ENCODE assay signal across 8 cellular contexts in the genomic region with DNA sequence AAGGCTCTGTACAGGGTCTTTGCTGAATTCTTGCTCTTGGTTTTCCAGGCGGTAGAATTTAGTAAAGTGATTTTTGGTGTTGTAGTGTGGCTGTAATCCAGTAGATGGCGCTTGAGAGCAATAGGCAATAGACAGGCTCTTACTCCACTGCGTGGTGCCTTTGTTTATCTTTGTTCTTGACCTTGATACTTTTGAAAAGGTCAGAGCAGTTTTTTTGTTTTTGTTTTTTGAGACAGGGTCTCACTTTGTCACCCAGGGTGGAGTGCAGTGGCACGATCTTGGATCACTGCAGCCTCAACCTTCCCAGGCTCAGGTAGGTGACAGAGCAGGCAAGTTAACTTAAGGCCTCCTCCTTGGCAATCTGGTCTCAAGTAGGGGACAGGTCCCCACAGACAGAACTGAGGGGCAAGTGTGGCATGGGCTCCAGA. TPM values are rescaled to one million over a fixed set of nuclear protein-coding genes. Genes with fewer than 3 reads are reported as not detected.
DNase-seq lines count a peak whose midpoint lies in the region; ATAC-seq, FAIRE-seq and TF ChIP-seq lines count a peak whose summit lies in the region.

No MANE protein-coding gene starts in this region.

- peak; percentile 97 for FAIRE-seq in H1 (lab: Jason Lieb, UNC)

- H2AK5ac ChIP-seq in H1 (ENCODE audit: low read depth, low read length): peak overlapping the region; percentile 79; the same call in 1 of the 2 replicates

- peaks cover 0 to 2% (median 0%) of the 10 kb centered on the region in 4 experiments; a peak in 1 of 7 replicates for H3K27me3 ChIP-seq in H1 (replicated peaks in 1 of 4; ENCODE audit: control insufficient read depth in 3 of 4, extremely low read depth in 1 of 4, insufficient read depth in 3 of 4, low read length in 3 of 4)
- H3K27me3 ChIP-seq in naive thymus-derived CD4-positive, alpha-beta T cell (ENCODE audit: control insufficient read depth in 2 of 2, insufficient read depth in 2 of 2, low read length in 2 of 2): no peaks in the 10 kb centered on the region

- H3K36me3 Mint-ChIP-seq in naive thymus-derived CD4-positive, alpha-beta T cell: no peaks in the 10 kb centered on the region

- no peaks in the 10 kb centered on the region for H3K79me2 ChIP-seq in H1 (ENCODE audit: control insufficient read depth in 1 of 2, insufficient read depth in 2 of 2, low read length in 2 of 2)

- H3K23me2 ChIP-seq in H1 (ENCODE audit: low read depth, low read length): peaks cover 2% of the 10 kb centered on the region

- no peak overlapping the region for H4K5ac ChIP-seq in H1 (ENCODE audit: insufficient read length, low read depth, low read length)

- CTCF ChIA-PET in H1 (lab: Charles Lee; ENCODE audit: partially characterized antibody): interaction anchor here (0.7 to 5.3 kb wide), 20 partner anchors 7 to 133 kb away, joined by 3 to 56 read pairs (median 4); a partner anchor contains a TSS
- CTCF ChIA-PET in naive thymus-derived CD4-positive, alpha-beta T cell (lab: Charles Lee): interaction anchor here (0.9 to 6.4 kb wide), 5 partner anchors 14 to 66 kb away, joined by 3 to 135 read pairs (median 5); a partner anchor contains a TSS

- no peak overlapping the region for H3K27ac ChIP-seq in H1 (ENCODE audit: low read depth, low read length)
- no peak overlapping the region for H3K27ac ChIP-seq in naive thymus-derived CD4-positive, alpha-beta T cell (ENCODE audit: low read depth, low read length)

- POLR2A ChIA-PET in H1 (lab: Charles Lee; ENCODE audit: partially characterized antibody): interaction anchor here (1.1 kb wide), 1 partner anchor 72 kb away, joined by 3 read pairs; no protein-coding TSS in a partner anchor
- POLR2A ChIA-PET in naive thymus-derived CD4-positive, alpha-beta T cell (lab: Charles Lee): interaction anchor here (0.9 to 5.2 kb wide), 3 partner anchors 46 to 65 kb away, joined by 3 to 20 read pairs (median 11); no protein-coding TSS in a partner anchor

- H2BK20ac ChIP-seq in H1 (ENCODE audit: low read length): peak overlapping the region; percentile 90

- H4K20me1 ChIP-seq in H1 (replicated peaks in 1 of 2; ENCODE audit: control insufficient read depth in 1 of 2, insufficient read depth in 2 of 2, low read length in 2 of 2): no peaks in the 10 kb centered on the region

- TF ChIP-seq RAD21 in H1 (IDR thresholded peaks at IDR 0.05 in 1 of 2, conservative IDR thresholded peaks at IDR 0.05 in 1 of 2; ENCODE audit: low read depth in 2 of 2, low read length in 2 of 2): peak; percentile 58

- no peak overlapping the region for H3K14ac ChIP-seq in H1 (ENCODE audit: insufficient read length)

- TF ChIP-seq CTCF in H1 (IDR thresholded peaks at IDR 0.05; ENCODE audit: control extremely low read depth in 1 of 3, insufficient read depth in 1 of 3, low read depth in 1 of 3, low read length in 3 of 3): peak in 2 of 3 experiments; percentile 74 to 87; a peak in 3 of 4 replicates

- peak overlapping the region; percentile 88 for H4K91ac ChIP-seq in H1 (replicated peaks; ENCODE audit: insufficient read length, low read length)

- H2BK5ac ChIP-seq in H1 (ENCODE audit: low read depth, low read length): peak overlapping the region; percentile 81; the same call in 1 of the 2 replicates

- H3K4me1 ChIP-seq in H1 (replicated peaks in 1 of 4; ENCODE audit: control insufficient read depth in 3 of 4, insufficient read depth in 4 of 4, low read length in 3 of 4): peaks cover 0 to 7% (median 5%) of the 10 kb centered on the region in 4 experiments; a peak in 6 of 7 replicates
- H3K4me1 ChIP-seq in naive thymus-derived CD4-positive, alpha-beta T cell (ENCODE audit: control insufficient read depth in 2 of 2, insufficient read depth in 2 of 2, low read length in 2 of 2): peaks cover 0 to 7% of the 10 kb centered on the region in 2 donors

- intact Hi-C loops in naive thymus-derived CD4-positive, alpha-beta T cell (cut with micrococcal nuclease): loop anchor here (1.0 to 5.0 kb wide), 4 partner anchors 29 to 122 kb away; a partner anchor contains a TSS

- no peak for TF ChIP-seq POLR2A in H1 (IDR thresholded peaks at IDR 0.05; ENCODE audit: control extremely low read depth in 1 of 2, low read depth in 2 of 2, low read length in 2 of 2)

- peak overlapping the region; percentile 75 for H2BK120ac ChIP-seq in H1 (replicated peaks; ENCODE audit: low read depth, low read length)

- no peak overlapping the region for H3K4me3 ChIP-seq in H1 (ENCODE audit: extremely low read depth in 1 of 4, insufficient read depth in 2 of 4, low read depth in 3 of 4, low read length in 4 of 4)
- H3K4me3 ChIP-seq in naive thymus-derived CD4-positive, alpha-beta T cell (ENCODE audit: low read length): no peak overlapping the region

- ATAC-seq in naive thymus-derived CD4-positive, alpha-beta T cell: peak; percentile 83
- no peak for ATAC-seq in HG02798 (IDR thresholded peaks at IDR 0.05; ENCODE audit: poor library complexity, unreplicated experiment)

- H2AFZ ChIP-seq in H1 (ENCODE audit: low read length): no peak overlapping the region

- peak overlapping the region; percentile 73; the same call in 1 of the 2 replicates for H4K8ac ChIP-seq in H1 (ENCODE audit: extremely low read depth, insufficient read depth, low read length)

- H3K27ac Mint-ChIP-seq in naive thymus-derived CD4-positive, alpha-beta T cell: no peak overlapping the region

- H3K4me3 Mint-ChIP-seq in naive thymus-derived CD4-positive, alpha-beta T cell: no peak overlapping the region

- peaks cover 4 to 23% (median 7%) of the 10 kb centered on the region in 5 donors for H3K27me3 Mint-ChIP-seq in naive thymus-derived CD4-positive, alpha-beta T cell

- peak overlapping the region in 1 of 2 experiments; percentile 9; a peak in 2 of 4 replicates for H3K4me2 ChIP-seq in H1 (ENCODE audit: insufficient read depth in 1 of 2, low read depth in 2 of 2, low read length in 2 of 2)

- H3K9me3 Mint-ChIP-seq in naive thymus-derived CD4-positive, alpha-beta T cell: peaks cover 0 to 1% (median 0%) of the 10 kb centered on the region in 11 donors

- no peak overlapping the region for H3K9ac ChIP-seq in H1 (replicated peaks in 1 of 4; ENCODE audit: extremely low read depth in 1 of 4, low read depth in 3 of 4, low read length in 3 of 4)

- H3K4me1 Mint-ChIP-seq in naive thymus-derived CD4-positive, alpha-beta T cell: peaks cover 4 to 21% (median 14%) of the 10 kb centered on the region in 7 donors

- peak overlapping the region; percentile 54 for H3K4ac ChIP-seq in H1 (replicated peaks; ENCODE audit: insufficient read length, low read depth, low read length)

- no peak overlapping the region for H3K56ac ChIP-seq in H1 (replicated peaks; ENCODE audit: insufficient read length, low read depth, low read length)

- 6% methylated on average over 4 of the region's 4 CpGs; no CpG with 5 or more reads in 1 of the 2 experiments for whole genome bisulfite sequencing in H1 (ENCODE audit: extremely low coverage in 1 of 2, insufficient coverage in 1 of 2, insufficient read length in 1 of 2, insufficient replicate concordance in 2 of 2, low coverage in 1 of 2, low lambda C conversion rate in 2 of 2, missing lambda C conversion rate in 1 of 2), 2 experiments

- TF ChIP-seq EP300 in H1 (IDR thresholded peaks at IDR 0.05; ENCODE audit: borderline replicate concordance in 1 of 2, low read depth in 2 of 2, low read length in 2 of 2): no peak

- H3K23ac ChIP-seq in H1 (ENCODE audit: insufficient read length): no peak overlapping the region

- peak; percentile 73 for DNase-seq in activated CD8-positive, alpha-beta memory T cell treated with anti-CD3 and anti-CD28 coated beads for 24 hours
- DNase-seq in activated CD8-positive, alpha-beta memory T cell treated with anti-CD3 and anti-CD28 coated beads, Interleukin-2, amount 50 U/mL, for 48 hours: no peak
- DNase-seq in NCI-H146 treated with DMSO at 0.1 percent for 48 hours (lab: John Stamatoyannopoulos, UW; ENCODE audit: unreplicated experiment): peak; percentile 6
- peak; percentile 54 for DNase-seq in activated CD4-positive, alpha-beta T cell treated with anti-CD3 and anti-CD28 coated beads for 48 hours
- peak in 1 of 2 experiments; percentile 65 for DNase-seq in H1 (ENCODE audit: low read depth in 1 of 2, low spot score in 2 of 2)
- DNase-seq in naive thymus-derived CD4-positive, alpha-beta T cell: peak in 8 of 9 donors; percentile 35 to 74 (median 62)
- DNase-seq in cerebellar nuclear complex (lab: John Stamatoyannopoulos, UW): no peak

- H2BK15ac ChIP-seq in H1 (ENCODE audit: low read length): peak overlapping the region; percentile 14; the same call in 1 of the 2 replicates

- no peaks in the 10 kb centered on the region for H3K79me1 ChIP-seq in H1 (ENCODE audit: low read depth, low read length)

- H3K9me3 ChIP-seq in H1 (ENCODE audit: insufficient read depth in 2 of 2, low read depth in 1 of 2, low read length in 1 of 2): peaks cover 7 to 10% of the 10 kb centered on the region in 2 experiments; a peak in 2 of 4 replicates
- H3K9me3 ChIP-seq in naive thymus-derived CD4-positive, alpha-beta T cell (ENCODE audit: control insufficient read depth in 2 of 3, low read length in 3 of 3): no peaks in the 10 kb centered on the region

- H3K18ac ChIP-seq in H1 (ENCODE audit: extremely low read depth, low read length): peak overlapping the region; percentile 75

- H2BK12ac ChIP-seq in H1 (ENCODE audit: low read depth, low read length): peak overlapping the region; percentile 52; the same call in 1 of the 2 replicates

- H3K36me3 ChIP-seq in H1 (ENCODE audit: control insufficient read depth in 2 of 4, insufficient read depth in 4 of 4, low read length in 3 of 4): no peaks in the 10 kb centered on the region
- no peaks in the 10 kb centered on the region for H3K36me3 ChIP-seq in naive thymus-derived CD4-positive, alpha-beta T cell (ENCODE audit: control insufficient read depth in 2 of 3, insufficient read depth in 3 of 3, low read length in 3 of 3)

RNA-seq across cellular contexts. Expression of a gene that starts 12.2 kb away (rescaled TPM):
- not detected in 2 replicates for total RNA-seq in H1 (2021; fragmentation: NEBNext Ultra II Directional; extraction: Animal tissue kit (Norgen Biotek cat#: 25700))
- polyA plus RNA-seq in H1 (2011; rRNA removed): not detected in 2 replicates
- not detected for polyA plus RNA-seq in H1 (2011; cell fraction: cytosol; rRNA removed)
- polyA plus RNA-seq in H1 (2011; cell fraction: nucleus; rRNA removed): not detected
- not detected in 4 replicates for polyA plus RNA-seq in H1 (2012, experiment 1 of 2)
- polyA plus RNA-seq in H1 (2012, experiment 2 of 2): not detected
- polyA plus RNA-seq in H1 (2013, experiment 1 of 2): not detected
- not detected for polyA plus RNA-seq in H1 (2013, experiment 2 of 2)
- polyA minus RNA-seq in H1 (2011; rRNA and poly(A)+ RNA removed): not detected in 2 replicates
- polyA minus RNA-seq in H1 (2011; cell fraction: cytosol; rRNA and poly(A)+ RNA removed): not detected
- polyA minus RNA-seq in H1 (2011; cell fraction: nucleus; rRNA and poly(A)+ RNA removed): not detected
- 10 to 100 TPM in 1 of 5 experiments, 1 to 10 TPM in 1, under 1 TPM in 2, not detected in 1; 0.32 to 82.1 (median 5.1) TPM for total RNA-seq in naive thymus-derived CD4-positive, alpha-beta T cell
- under 1 TPM in 1 of 2 donors, not detected in 1; 0.34 TPM for polyA plus RNA-seq in naive thymus-derived CD4-positive, alpha-beta T cell

RNA-seq across cellular contexts. Expression of a gene that starts 13.8 kb away (rescaled TPM):
- total RNA-seq in H1 (2021; fragmentation: NEBNext Ultra II Directional; extraction: Animal tissue kit (Norgen Biotek cat#: 25700)): not detected in 2 replicates
- not detected in 2 replicates for polyA plus RNA-seq in H1 (2011; rRNA removed)
- polyA plus RNA-seq in H1 (2011; cell fraction: cytosol; rRNA removed): not detected
- polyA plus RNA-seq in H1 (2011; cell fraction: nucleus; rRNA removed): not detected
- polyA plus RNA-seq in H1 (2012, experiment 1 of 2): not detected in 4 replicates
- polyA plus RNA-seq in H1 (2012, experiment 2 of 2): not detected
- not detected for polyA plus RNA-seq in H1 (2013, experiment 1 of 2)
- polyA plus RNA-seq in H1 (2013, experiment 2 of 2): not detected
- polyA minus RNA-seq in H1 (2011; rRNA and poly(A)+ RNA removed): not detected in 2 replicates
- not detected for polyA minus RNA-seq in H1 (2011; cell fraction: cytosol; rRNA and poly(A)+ RNA removed)
- polyA minus RNA-seq in H1 (2011; cell fraction: nucleus; rRNA and poly(A)+ RNA removed): not detected
- 1 to 10 TPM in 2 of 5 experiments, not detected in 3; 3.5 to 8.9 TPM for total RNA-seq in naive thymus-derived CD4-positive, alpha-beta T cell
- polyA plus RNA-seq in naive thymus-derived CD4-positive, alpha-beta T cell: not detected

RNA-seq across cellular contexts. Expression of a gene that starts 39.5 kb away (rescaled TPM):
- not detected in 2 replicates for total RNA-seq in H1 (2021; fragmentation: NEBNext Ultra II Directional; extraction: Animal tissue kit (Norgen Biotek cat#: 25700))
- 0.13 and 0.18 TPM in 2 replicates for polyA plus RNA-seq in H1 (2011; rRNA removed)
- polyA plus RNA-seq in H1 (2011; cell fraction: cytosol; rRNA removed): 0.21 TPM
- 0.19 TPM for polyA plus RNA-seq in H1 (2011; cell fraction: nucleus; rRNA removed)
- 0.04 to 0.16 TPM in 2 of 4 replicates, not detected in the others for polyA plus RNA-seq in H1 (2012, experiment 1 of 2)
- not detected for polyA plus RNA-seq in H1 (2012, experiment 2 of 2)
- 0.10 TPM for polyA plus RNA-seq in H1 (2013, experiment 1 of 2)
- polyA plus RNA-seq in H1 (2013, experiment 2 of 2): 0.09 TPM
- polyA minus RNA-seq in H1 (2011; rRNA and poly(A)+ RNA removed): 0.50 TPM in 1 of 2 replicates, not detected in the other
- polyA minus RNA-seq in H1 (2011; cell fraction: cytosol; rRNA and poly(A)+ RNA removed): not detected
- 1.3 TPM for polyA minus RNA-seq in H1 (2011; cell fraction: nucleus; rRNA and poly(A)+ RNA removed)
- total RNA-seq in naive thymus-derived CD4-positive, alpha-beta T cell: 10 to 100 TPM; 47.0 to 92.3 (median 82.3) TPM
- polyA plus RNA-seq in naive thymus-derived CD4-positive, alpha-beta T cell: 10 to 100 TPM; 48.6 to 98.1 TPM

RNA-seq across cellular contexts. Expression of a gene that starts 44.3 kb away (rescaled TPM):
- total RNA-seq in H1 (2021; fragmentation: NEBNext Ultra II Directional; extraction: Animal tissue kit (Norgen Biotek cat#: 25700)): not detected in 2 replicates
- polyA plus RNA-seq in H1 (2011; rRNA removed): not detected in 2 replicates
- polyA plus RNA-seq in H1 (2011; cell fraction: cytosol; rRNA removed): not detected
- not detected for polyA plus RNA-seq in H1 (2011; cell fraction: nucleus; rRNA removed)
- polyA plus RNA-seq in H1 (2012, experiment 1 of 2): not detected in 4 replicates
- not detected for polyA plus RNA-seq in H1 (2012, experiment 2 of 2)
- polyA plus RNA-seq in H1 (2013, experiment 1 of 2): not detected
- not detected for polyA plus RNA-seq in H1 (2013, experiment 2 of 2)
- not detected in 2 replicates for polyA minus RNA-seq in H1 (2011; rRNA and poly(A)+ RNA removed)
- polyA minus RNA-seq in H1 (2011; cell fraction: cytosol; rRNA and poly(A)+ RNA removed): not detected
- polyA minus RNA-seq in H1 (2011; cell fraction: nucleus; rRNA and poly(A)+ RNA removed): not detected
- 100 to 1,000 TPM in 1 of 5 experiments, 10 to 100 TPM in 1, 1 to 10 TPM in 2, not detected in 1; 1.5 to 131 (median 6.0) TPM for total RNA-seq in naive thymus-derived CD4-positive, alpha-beta T cell
- under 1 TPM in 1 of 2 donors, not detected in 1; 0.12 TPM for polyA plus RNA-seq in naive thymus-derived CD4-positive, alpha-beta T cell

Comparison
In these comparisons a context has a peak if more than half of its experiments do, and no peak if none do; other contexts are left out.
1. DNase-seq: peak in activated CD8-positive, alpha-beta memory T cell treated with anti-CD3 and anti-CD28 coated beads for 24 hours (single experiment), NCI-H146 treated with DMSO at 0.1 percent for 48 hours (single experiment), activated CD4-positive, alpha-beta T cell treated with anti-CD3 and anti-CD28 coated beads for 48 hours (single experiment) and naive thymus-derived CD4-positive, alpha-beta T cell (8 of 9); none in activated CD8-positive, alpha-beta memory T cell treated with anti-CD3 and anti-CD28 coated beads, Interleukin-2, amount 50 U/mL, for 48 hours (single experiment) and cerebellar nuclear complex (0 of 2).
2. RNA of a gene that starts 39.5 kb away (total RNA-seq): 47.0 to 92.3 TPM in naive thymus-derived CD4-positive, alpha-beta T cell; not detected in H1; every median in the first group is over 10 times any median in the second.